ENCODE assay signal across 9 cellular contexts in the genomic region with DNA sequence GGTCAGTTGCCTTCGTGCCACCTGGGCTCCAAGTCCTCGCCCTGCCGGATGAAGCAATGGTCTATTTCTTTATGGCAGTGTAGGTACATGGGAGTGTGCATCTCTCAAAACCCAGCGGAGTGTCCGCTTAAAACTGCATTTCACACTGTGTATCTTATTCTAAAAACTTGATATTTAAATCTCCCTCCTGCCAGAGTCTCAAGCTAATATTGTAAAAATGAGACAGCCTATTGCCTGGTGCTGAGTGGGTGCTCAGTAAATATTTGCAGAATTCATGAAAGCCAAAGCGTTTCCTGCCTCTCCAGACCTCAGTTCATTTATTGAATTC. TPM values are rescaled to one million over a fixed set of nuclear protein-coding genes. Genes with fewer than 3 reads are reported as not detected.
DNase-seq lines count a peak whose midpoint lies in the region; ATAC-seq and TF ChIP-seq lines count a peak whose summit lies in the region.
"Had no signal": no experiment of that assay in that cellular context is flagged by ENCODE, and none has a peak within 500 bp of the region (broad histone marks: within the 10 kb centered on the region; RNA-seq: fewer than 3 reads in every experiment).

No MANE protein-coding gene starts in this region.

- H3K27me3 ChIP-seq in Caco-2 (replicated peaks; ENCODE audit: control insufficient read depth, insufficient read depth, low read length) (no peaks in the 10 kb centered on the region), HUES64 (ENCODE audit: insufficient read depth, low read length) (no peaks in the 10 kb centered on the region), mammary epithelial cell (ENCODE audit: insufficient read depth, low read length) (no peaks in the 10 kb centered on the region), muscle layer of colon (ENCODE audit: control insufficient read depth in 1 of 2, insufficient read depth in 2 of 2, low read length in 2 of 2) (no peaks in the 10 kb centered on the region)

- ATAC-seq in HG02623 (IDR thresholded peaks at IDR 0.05; ENCODE audit: unreplicated experiment), result no peak

- TF ChIP-seq CTCF in Caco-2 (IDR thresholded peaks at IDR 0.05; ENCODE audit: insufficient read depth in 1 of 2, low read depth in 1 of 2, low read length in 1 of 2, severe bottlenecking in 1 of 2, unreplicated experiment in 1 of 2), result no peak
- TF ChIP-seq CTCF in mammary epithelial cell (conservative IDR thresholded peaks at IDR 0.05 in 1 of 2, IDR thresholded peaks at IDR 0.05 in 1 of 2; ENCODE audit: extremely low read depth in 1 of 2, insufficient read depth in 1 of 2, low read depth in 1 of 2, low read length in 2 of 2), result no peak

- peak overlapping the region; percentile 64 for H3K4me2 ChIP-seq in mammary epithelial cell (ENCODE audit: insufficient read depth, low read depth, low read length)

- CTCF ChIA-PET in Caco-2 (lab: Charles Lee), result interaction anchor here (1.3 kb wide), 1 partner anchor 31 kb away, joined by 3 read pairs; no protein-coding TSS in a partner anchor
- CTCF ChIA-PET in mammary epithelial cell (lab: Charles Lee; ENCODE audit: low non-redundant PET), result no interaction called here

- peaks cover 39% of the 10 kb centered on the region for H3K79me2 ChIP-seq in mammary epithelial cell (ENCODE audit: insufficient read depth, low read length)

- in situ Hi-C loops in mammary epithelial cell (cut with MboI; ENCODE audit: low sequenced_read_pairs in 2 of 2), result no loop called here

- peaks cover 4% of the 10 kb centered on the region for H3K4me1 Mint-ChIP-seq in Caco-2 (ENCODE audit: low read depth, unreplicated experiment)

- H3K36me3 Mint-ChIP-seq in Caco-2 (ENCODE audit: insufficient read depth, unreplicated experiment), result peaks cover 5% of the 10 kb centered on the region

- intact Hi-C loops in Caco-2 (cut with micrococcal nuclease; ENCODE audit: unreplicated experiment) (loop anchor here (1.0 kb wide), 2 partner anchors 10 to 30 kb away; no protein-coding TSS in a partner anchor), mammary epithelial cell (cut with micrococcal nuclease) (loop anchor here (2.0 to 5.0 kb wide), 2 partner anchors 21 to 86 kb away; no protein-coding TSS in a partner anchor)

- H2AFZ ChIP-seq in mammary epithelial cell (ENCODE audit: low read depth, low read length), result peak overlapping the region; percentile 66

- POLR2A ChIA-PET in Caco-2 (lab: Charles Lee), result no interaction called here

- BruUV-seq in Caco-2 (replicated peaks; lab: Mats Ljungman, UMichigan), result no TSS peak
- no TSS peak for BruUV-seq in mammary epithelial cell (replicated peaks; lab: Mats Ljungman, UMichigan)

- H3K9me3 Mint-ChIP-seq in Caco-2 (ENCODE audit: unreplicated experiment), result no peaks in the 10 kb centered on the region

- H3K27ac Mint-ChIP-seq in Caco-2 (ENCODE audit: unreplicated experiment), result no peak overlapping the region

- H3K9ac ChIP-seq in HUES64 (ENCODE audit: low read depth, low read length), result no peak overlapping the region; the same call in 1 of the 2 replicates
- H3K9ac ChIP-seq in mammary epithelial cell (ENCODE audit: insufficient read depth, low read length), result no peak overlapping the region
- peak overlapping the region; percentile 21 for H3K9ac ChIP-seq in muscle layer of colon (ENCODE audit: low read length)

- no peaks in the 10 kb centered on the region for H3K36me3 ChIP-seq in Caco-2 (ENCODE audit: control insufficient read depth, insufficient read depth, low read length)
- no peaks in the 10 kb centered on the region for H3K36me3 ChIP-seq in HUES64 (ENCODE audit: insufficient read depth, low read length)
- H3K36me3 ChIP-seq in mammary epithelial cell (ENCODE audit: insufficient read depth, low read length), result no peaks in the 10 kb centered on the region
- no peaks in the 10 kb centered on the region for H3K36me3 ChIP-seq in muscle layer of colon (ENCODE audit: insufficient read depth, low read length)

- DNase-seq in Caco-2 (no peak), mammary epithelial cell (no peak), HUDEP-2 (lab: John Stamatoyannopoulos, UW; ENCODE audit: unreplicated experiment in 76 of 76) (no peak), NCI-H1930 (lab: John Stamatoyannopoulos, UW) (no peak), NCI-H2196 treated with DMSO at 0.1 percent for 48 hours (lab: John Stamatoyannopoulos, UW; ENCODE audit: unreplicated experiment) (no peak)

- no peaks in the 10 kb centered on the region for H3K27me3 Mint-ChIP-seq in Caco-2 (ENCODE audit: insufficient read depth, unreplicated experiment)

- H4K20me1 ChIP-seq in mammary epithelial cell (ENCODE audit: insufficient read depth, low read length), result no peaks in the 10 kb centered on the region

- no peaks in the 10 kb centered on the region for H3K9me3 ChIP-seq in Caco-2
- H3K9me3 ChIP-seq in HUES64 (ENCODE audit: insufficient read depth, low read depth, low read length), result no peaks in the 10 kb centered on the region
- no peaks in the 10 kb centered on the region for H3K9me3 ChIP-seq in mammary epithelial cell (replicated peaks; ENCODE audit: insufficient read depth, low read length)
- no peaks in the 10 kb centered on the region for H3K9me3 ChIP-seq in muscle layer of colon (ENCODE audit: low read length)

- peaks cover 9% of the 10 kb centered on the region; the same call in 1 of the 2 replicates for H3K4me1 ChIP-seq in Caco-2
- H3K4me1 ChIP-seq in HUES64 (ENCODE audit: insufficient read depth, low read length), result peaks cover 5% of the 10 kb centered on the region; the same call in 1 of the 2 replicates
- H3K4me1 ChIP-seq in mammary epithelial cell (ENCODE audit: insufficient read depth, low read length), result peaks cover 11% of the 10 kb centered on the region
- H3K4me1 ChIP-seq in muscle layer of colon (ENCODE audit: insufficient read depth, low read length), result peaks cover 20% of the 10 kb centered on the region

- H3K4me3 ChIP-seq in Caco-2 (ENCODE audit: low read depth, low read length) (peak overlapping the region; percentile 47), HUES64 (ENCODE audit: low read length) (peak overlapping the region; percentile 82), mammary epithelial cell (replicated peaks in 1 of 3; ENCODE audit: insufficient read depth in 1 of 3, low read depth in 2 of 3, low read length in 3 of 3) (peak overlapping the region; percentile 29 to 78 (median 62)), muscle layer of colon (ENCODE audit: low read depth in 1 of 2, low read length in 2 of 2) (peak overlapping the region; percentile 28 to 47)

- peak overlapping the region; percentile 89 for H3K4me3 Mint-ChIP-seq in Caco-2 (ENCODE audit: unreplicated experiment)

- H3K27ac ChIP-seq in HUES64 (ENCODE audit: low read depth, low read length) (no peak overlapping the region), mammary epithelial cell (ENCODE audit: insufficient read depth, low read depth, low read length) (no peak overlapping the region), muscle layer of colon (ENCODE audit: low read depth, low read length) (no peak overlapping the region)

- WGBS in HUES64, result 24% methylated on average over 4 of the region's 6 CpGs
- WGBS in mammary epithelial cell (ENCODE audit: low coverage, missing lambda C conversion rate), result 55% methylated on average over 5 of the region's 6 CpGs

- dilution Hi-C loops in mammary epithelial cell (cut with HindIII; ENCODE audit: low sequenced_read_pairs), result no loop called here

RNA-seq across cellular contexts. Expression of a gene that starts 0.3 kb away (rescaled TPM):
- total RNA-seq in Caco-2 (2022) (18.3 and 19.1 TPM in 2 replicates), mammary epithelial cell (10 to 100 TPM; 15.7 to 24.0 TPM)
- 8.7 TPM for polyA plus RNA-seq in HUES64 (2013, experiment 1 of 2)
- polyA plus RNA-seq in HUES64 (2013, experiment 2 of 2), result 10.8 TPM
- polyA plus RNA-seq in mammary epithelial cell, result 11.8 TPM
- polyA minus RNA-seq in mammary epithelial cell, result 10.3 TPM

RNA-seq across cellular contexts. Expression of a gene that starts 14.5 kb away (rescaled TPM):
- total RNA-seq in Caco-2 (2022) (not detected in 2 replicates), mammary epithelial cell (not detected)
- polyA plus RNA-seq in HUES64 (2013, experiment 1 of 2), result not detected
- polyA plus RNA-seq in HUES64 (2013, experiment 2 of 2), result not detected
- not detected for polyA plus RNA-seq in mammary epithelial cell
- not detected for polyA minus RNA-seq in mammary epithelial cell
- total RNA-seq: LHCN-M2 had no signal

RNA-seq across cellular contexts. Expression of a gene that starts 53.4 kb away (rescaled TPM):
- total RNA-seq in Caco-2 (2022) (0.67 and 0.75 TPM in 2 replicates), mammary epithelial cell (1 to 10 TPM; 5.4 to 6.5 TPM)
- 39.1 TPM for polyA plus RNA-seq in HUES64 (2013, experiment 1 of 2)
- polyA plus RNA-seq in HUES64 (2013, experiment 2 of 2), result 45.7 TPM
- polyA plus RNA-seq in mammary epithelial cell, result 3.9 TPM
- not detected for polyA minus RNA-seq in mammary epithelial cell
